Comparison of ENCODE assay signal across 2 cellular contexts in the genomic region with DNA sequence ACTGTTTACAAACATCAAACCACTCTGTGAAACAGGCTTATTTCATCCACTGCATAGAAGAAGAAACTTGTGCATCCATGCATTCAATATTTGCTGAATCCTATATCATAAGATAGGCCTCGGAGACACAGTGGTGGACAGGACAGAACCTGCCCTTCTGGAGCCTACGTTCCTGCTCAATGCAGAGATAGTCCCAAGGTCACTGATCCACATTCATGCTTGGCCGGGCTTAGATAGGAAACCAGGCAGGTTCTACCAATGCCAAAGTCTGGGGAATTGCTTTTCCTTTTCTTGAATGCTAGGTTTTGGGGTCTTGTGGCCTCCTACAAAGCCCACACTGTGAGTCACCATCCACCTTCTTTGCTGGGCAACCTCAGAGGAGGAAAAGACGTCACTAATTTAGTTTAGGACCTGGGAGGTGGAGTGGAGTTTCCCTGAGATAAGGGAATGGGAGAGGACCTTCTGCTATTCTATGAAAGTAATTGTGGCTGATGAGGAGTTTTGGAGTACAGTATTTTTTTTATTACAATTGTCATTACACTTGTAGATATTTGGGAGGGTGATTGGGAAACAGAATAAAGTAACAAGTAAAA.
TF ChIP-seq lines count a peak whose summit lies in the region.

No MANE protein-coding gene starts in this region.

TF ChIP-seq in HepG2, 621 proteins besides CTCF, POLR2A, EP300 and RAD21 (continued from another document):
- TF ChIP-seq, protein P1, sequence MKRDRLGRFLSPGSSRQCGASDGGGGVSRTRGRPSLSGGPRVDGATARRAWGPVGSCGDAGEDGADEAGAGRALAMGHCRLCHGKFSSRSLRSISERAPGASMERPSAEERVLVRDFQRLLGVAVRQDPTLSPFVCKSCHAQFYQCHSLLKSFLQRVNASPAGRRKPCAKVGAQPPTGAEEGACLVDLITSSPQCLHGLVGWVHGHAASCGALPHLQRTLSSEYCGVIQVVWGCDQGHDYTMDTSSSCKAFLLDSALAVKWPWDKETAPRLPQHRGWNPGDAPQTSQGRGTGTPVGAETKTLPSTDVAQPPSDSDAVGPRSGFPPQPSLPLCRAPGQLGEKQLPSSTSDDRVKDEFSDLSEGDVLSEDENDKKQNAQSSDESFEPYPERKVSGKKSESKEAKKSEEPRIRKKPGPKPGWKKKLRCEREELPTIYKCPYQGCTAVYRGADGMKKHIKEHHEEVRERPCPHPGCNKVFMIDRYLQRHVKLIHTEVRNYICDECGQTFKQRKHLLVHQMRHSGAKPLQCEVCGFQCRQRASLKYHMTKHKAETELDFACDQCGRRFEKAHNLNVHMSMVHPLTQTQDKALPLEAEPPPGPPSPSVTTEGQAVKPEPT (CRISPR knock-in tag; IDR thresholded peaks at IDR 0.05; ENCODE audit: low read depth), result no peak
- TF ChIP-seq, protein P2, sequence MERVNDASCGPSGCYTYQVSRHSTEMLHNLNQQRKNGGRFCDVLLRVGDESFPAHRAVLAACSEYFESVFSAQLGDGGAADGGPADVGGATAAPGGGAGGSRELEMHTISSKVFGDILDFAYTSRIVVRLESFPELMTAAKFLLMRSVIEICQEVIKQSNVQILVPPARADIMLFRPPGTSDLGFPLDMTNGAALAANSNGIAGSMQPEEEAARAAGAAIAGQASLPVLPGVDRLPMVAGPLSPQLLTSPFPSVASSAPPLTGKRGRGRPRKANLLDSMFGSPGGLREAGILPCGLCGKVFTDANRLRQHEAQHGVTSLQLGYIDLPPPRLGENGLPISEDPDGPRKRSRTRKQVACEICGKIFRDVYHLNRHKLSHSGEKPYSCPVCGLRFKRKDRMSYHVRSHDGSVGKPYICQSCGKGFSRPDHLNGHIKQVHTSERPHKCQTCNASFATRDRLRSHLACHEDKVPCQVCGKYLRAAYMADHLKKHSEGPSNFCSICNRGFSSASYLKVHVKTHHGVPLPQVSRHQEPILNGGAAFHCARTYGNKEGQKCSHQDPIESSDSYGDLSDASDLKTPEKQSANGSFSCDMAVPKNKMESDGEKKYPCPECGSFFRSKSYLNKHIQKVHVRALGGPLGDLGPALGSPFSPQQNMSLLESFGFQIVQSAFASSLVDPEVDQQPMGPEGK (CRISPR knock-in tag; IDR thresholded peaks at IDR 0.05), result no peak
- TF ChIP-seq CREB1 (IDR thresholded peaks at IDR 0.05) (0 out of 2 replicates have a peak, but pooled peaks have one; percentile 3), CREB1 (CRISPR knock-in tag; IDR thresholded peaks at IDR 0.05) (no peak), ZNF382 (CRISPR knock-in tag; IDR thresholded peaks at IDR 0.05; ENCODE audit: borderline replicate concordance) (no peak)

TF ChIP-seq in H1, 55 proteins besides CTCF, POLR2A, EP300 and RAD21 (continued from another document):
- no peak for TF ChIP-seq HDAC6 (IDR thresholded peaks at IDR 0.05; ENCODE audit: low read depth, low read length)
- TF ChIP-seq TAF1 (IDR thresholded peaks at IDR 0.05; ENCODE audit: low read depth, low read length), result no peak
- TF ChIP-seq BRCA1 (IDR thresholded peaks at IDR 0.05; ENCODE audit: low read depth, low read length), result no peak
- no peak for TF ChIP-seq SIRT6 (IDR thresholded peaks at IDR 0.05; ENCODE audit: low read length)
- no peak for TF ChIP-seq SP4 (IDR thresholded peaks at IDR 0.05; ENCODE audit: low read length)
- TF ChIP-seq ATF2 (IDR thresholded peaks at IDR 0.05; ENCODE audit: low read length), result no peak
- no peak for TF ChIP-seq CEBPB (IDR thresholded peaks at IDR 0.05; ENCODE audit: low read depth, low read length)
- no peak for TF ChIP-seq KDM4A (IDR thresholded peaks at IDR 0.05; ENCODE audit: low read depth, low read length, severe bottlenecking)
- TF ChIP-seq USF2 (IDR thresholded peaks at IDR 0.05; ENCODE audit: low read length), result no peak
